In the genomic region with DNA sequence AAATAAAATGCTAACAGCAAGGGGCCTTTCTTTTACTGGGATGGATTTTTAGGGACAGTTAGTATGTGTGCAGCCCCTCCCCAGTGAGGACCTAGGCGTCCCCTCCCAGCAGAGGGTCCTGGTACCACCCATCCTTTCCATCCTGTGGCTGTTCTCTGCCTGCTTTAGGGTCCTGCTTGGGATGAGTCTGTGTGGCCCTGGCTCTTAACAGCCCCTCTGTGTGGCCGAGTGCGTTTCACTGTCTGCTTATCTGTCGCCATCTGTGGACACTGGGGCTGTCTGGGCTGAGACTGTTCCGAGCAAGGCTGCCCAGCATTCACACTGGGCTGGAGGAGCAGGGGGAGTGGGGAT, we compare ENCODE assay signal across 16 cellular contexts. TPM values are rescaled to one million over a fixed set of nuclear protein-coding genes. Genes with fewer than 3 reads are reported as not detected.
DNase-seq lines count a peak whose midpoint lies in the region; ATAC-seq and TF ChIP-seq lines count a peak whose summit lies in the region.
"Had no signal": no experiment of that assay in that cellular context is flagged by ENCODE, and none has a peak within 500 bp of the region (broad histone marks: within the 10 kb centered on the region; RNA-seq: fewer than 3 reads in every experiment).

No MANE protein-coding gene starts in this region.

- no peak overlapping the region for H2AFZ ChIP-seq in H9 (ENCODE audit: low read length)

- no peak overlapping the region for H3K4me2 ChIP-seq in H9 (ENCODE audit: insufficient read depth, insufficient read length, low read length)

- no peak overlapping the region for H2BK15ac ChIP-seq in H9 (ENCODE audit: low read depth, low read length)

- DNase-seq in H9 (no peak), right atrium auricular region (ENCODE audit: low spot score) (no peak), progenitor cell of endocrine pancreas (ENCODE audit: low spot score, unreplicated experiment) (no peak), DMS153 treated with DMSO at 0.1 percent for 48 hours (lab: John Stamatoyannopoulos, UW; ENCODE audit: unreplicated experiment) (no peak), chondrocyte (ENCODE audit: low spot score) (no peak)
- no peak for DNase-seq in activated CD4-positive, CD25-positive, alpha-beta regulatory T cell treated with anti-CD3 and anti-CD28 coated beads, Interleukin-2, amount 50 U/mL, for 72 hours
- DNase-seq: HFFc6, mesenchymal stem cell, NCI-H1694, T1000 had no signal

- H3K9me3 ChIP-seq in H9 (ENCODE audit: control insufficient read depth, low read depth, low read length) = no peaks in the 10 kb centered on the region
- H3K9me3 ChIP-seq in right atrium auricular region = no peaks in the 10 kb centered on the region
- H3K9me3 ChIP-seq: testis had no signal

- H2BK5ac ChIP-seq in H9 (ENCODE audit: insufficient read length, low read length) = no peak overlapping the region

- no peak for TF ChIP-seq CTCF in H9 (conservative IDR thresholded peaks at IDR 0.05)
- TF ChIP-seq CTCF in right atrium auricular region (IDR thresholded peaks at IDR 0.05) = no peak
- no peak for TF ChIP-seq CTCF in progenitor cell of endocrine pancreas (IDR thresholded peaks at IDR 0.05; ENCODE audit: unreplicated experiment)
- TF ChIP-seq CTCF in chondrocyte (IDR thresholded peaks at IDR 0.05) = no peak

- H3K27me3 ChIP-seq in H9 (ENCODE audit: insufficient read depth, low read length) (no peaks in the 10 kb centered on the region), right atrium auricular region (no peaks in the 10 kb centered on the region)
- H3K27me3 ChIP-seq: testis had no signal

- no peaks in the 10 kb centered on the region for H3K79me1 ChIP-seq in H9 (ENCODE audit: insufficient read depth, low read depth, low read length, poor library complexity, severe bottlenecking)

- no peak overlapping the region for H4K8ac ChIP-seq in H9 (replicated peaks; ENCODE audit: insufficient read length, low read depth, low read length)

- no peak overlapping the region for H3K18ac ChIP-seq in H9 (ENCODE audit: insufficient read length, low read depth, low read length)

- peaks cover 7 to 21% of the 10 kb centered on the region in 2 experiments for H3K4me1 Mint-ChIP-seq in H9
- peaks cover 72% of the 10 kb centered on the region for H3K4me1 Mint-ChIP-seq in progenitor cell of endocrine pancreas (ENCODE audit: low read depth)
- H3K4me1 Mint-ChIP-seq in chondrocyte (ENCODE audit: low read depth) = peaks cover 31% of the 10 kb centered on the region
- H3K4me1 Mint-ChIP-seq: B cell had no signal

- H3K23ac ChIP-seq in H9 (ENCODE audit: insufficient read length, low read depth, low read length) = no peak overlapping the region

- peak; percentile 19; the same call in 2 of the 3 replicates for ATAC-seq in SK-N-SH treated with all-trans-retinoic acid at 6 μM for 48 hours
- no peak for ATAC-seq in HG02885 (IDR thresholded peaks at IDR 0.05; ENCODE audit: poor library complexity, unreplicated experiment)
- ATAC-seq: GM12878 had no signal

- no peaks in the 10 kb centered on the region for H3K23me2 ChIP-seq in H9 (ENCODE audit: insufficient read length, low read depth, low read length, poor library complexity, severe bottlenecking)

- no peak overlapping the region for H3K9ac ChIP-seq in H9 (ENCODE audit: extremely low read depth, insufficient read length, low read length)

- no peak overlapping the region for H2BK120ac ChIP-seq in H9 (ENCODE audit: low read depth, low read length, poor library complexity, severe bottlenecking)

- H3K27me3 Mint-ChIP-seq in H9 (ENCODE audit: low read depth) (no peaks in the 10 kb centered on the region), progenitor cell of endocrine pancreas (no peaks in the 10 kb centered on the region), chondrocyte (ENCODE audit: low read depth) (peaks cover 7% of the 10 kb centered on the region)
- H3K27me3 Mint-ChIP-seq: B cell had no signal

- no peak overlapping the region for H4K91ac ChIP-seq in H9 (ENCODE audit: insufficient read length, low read depth, low read length)

- H3K56ac ChIP-seq in H9 (ENCODE audit: insufficient read length, low read depth, low read length) = no peak overlapping the region

- H3K36me3 Mint-ChIP-seq in H9 (ENCODE audit: insufficient read depth in 1 of 3, low read depth in 3 of 3) (peaks cover 0 to 5% (median 0%) of the 10 kb centered on the region in 3 experiments; a peak in 2 of 7 replicates), progenitor cell of endocrine pancreas (ENCODE audit: insufficient read depth) (peaks cover 7% of the 10 kb centered on the region), chondrocyte (ENCODE audit: low read depth) (no peaks in the 10 kb centered on the region)

- no peaks in the 10 kb centered on the region for H3K36me3 ChIP-seq in right atrium auricular region

- no peak overlapping the region for H2AK5ac ChIP-seq in H9 (ENCODE audit: insufficient read length, low read length)

- no CpG with 5 or more reads among the region's 5 CpGs for WGBS in H9 (ENCODE audit: extremely low coverage, insufficient read length, low lambda C conversion rate)

- H3K4me3 Mint-ChIP-seq in H9 (no peak overlapping the region), progenitor cell of endocrine pancreas (ENCODE audit: low read depth) (peak overlapping the region; percentile 24), chondrocyte (ENCODE audit: unreplicated experiment) (no peak overlapping the region)
- H3K4me3 Mint-ChIP-seq: activated T-helper 1 cell treated with anti-CD3 and anti-CD28 coated beads, Interleukin-12 subunit alpha, Interleukin-12 subunit beta, Interleukin-2, Interleukin-4 antibody, amounts not matched to agents 30 ng/mL and 10 ng/mL and 1 ng/mL, durations not matched to agents 14 hours and 24 hours and 36 hours; B cell; HFFc6 had no signal

- H2BK12ac ChIP-seq in H9 (ENCODE audit: insufficient read length, low read depth, low read length) = no peak overlapping the region

- no peak overlapping the region for H2BK20ac ChIP-seq in H9 (ENCODE audit: low read depth, low read length, poor library complexity, severe bottlenecking)

- no peak overlapping the region for H3K27ac ChIP-seq in H9 (ENCODE audit: insufficient read length, low read depth, low read length)
- H3K27ac ChIP-seq in right atrium auricular region = peak overlapping the region; percentile 78 to 93
- H3K27ac ChIP-seq: testis had no signal

- H3K4me1 ChIP-seq in H9 (ENCODE audit: insufficient read depth, low read length) (no peaks in the 10 kb centered on the region), right atrium auricular region (peaks cover 0 to 94% of the 10 kb centered on the region in 2 donors)

- peaks cover 6% of the 10 kb centered on the region for H4K20me1 ChIP-seq in H9 (ENCODE audit: control insufficient read depth, insufficient read depth, insufficient read length)

- no peak overlapping the region for H3K4me3 ChIP-seq in right atrium auricular region
- H3K4me3 ChIP-seq: GM12878, testis had no signal

- no peak overlapping the region for H4K5ac ChIP-seq in H9 (ENCODE audit: insufficient read length, low read depth, low read length)

- no peak overlapping the region for H3K4ac ChIP-seq in H9 (ENCODE audit: low read depth, low read length)

- H3K27ac Mint-ChIP-seq in H9 (peak overlapping the region in 1 of 3 experiments; percentile 44; a peak in 2 of 7 replicates), progenitor cell of endocrine pancreas (peak overlapping the region; percentile 95), chondrocyte (ENCODE audit: unreplicated experiment) (no peak overlapping the region)
- H3K27ac Mint-ChIP-seq: activated T-helper 1 cell treated with anti-CD3 and anti-CD28 coated beads, Interleukin-12 subunit alpha, Interleukin-12 subunit beta, Interleukin-2, Interleukin-4 antibody, amounts not matched to agents 30 ng/mL and 10 ng/mL and 1 ng/mL, durations not matched to agents 14 hours and 24 hours and 36 hours; B cell; HFFc6 had no signal

- H3K79me2 ChIP-seq in H9 (ENCODE audit: insufficient read depth, low read length) = no peaks in the 10 kb centered on the region; the same call in 1 of the 2 replicates

- no peaks in the 10 kb centered on the region for H3K9me3 Mint-ChIP-seq in H9
- no peaks in the 10 kb centered on the region for H3K9me3 Mint-ChIP-seq in progenitor cell of endocrine pancreas (ENCODE audit: low read depth)
- H3K9me3 Mint-ChIP-seq in chondrocyte (ENCODE audit: low read depth) = no peaks in the 10 kb centered on the region
- H3K9me3 Mint-ChIP-seq: activated T-helper 1 cell treated with anti-CD3 and anti-CD28 coated beads, Interleukin-12 subunit alpha, Interleukin-12 subunit beta, Interleukin-2, Interleukin-4 antibody, amounts not matched to agents 30 ng/mL and 10 ng/mL and 1 ng/mL, durations not matched to agents 14 hours and 24 hours and 36 hours; HFFc6 had no signal

- peak overlapping the region; percentile 16; the same call in 1 of the 2 replicates for H3K14ac ChIP-seq in H9 (ENCODE audit: insufficient read depth, low read length)

- no peak overlapping the region for H3T11ph ChIP-seq in H9 (ENCODE audit: low read length)

TF ChIP-seq in SK-N-SH treated with all-trans-retinoic acid at 6 μM for 48 hours, 23 proteins besides CTCF, POLR2A, EP300 and RAD21 (continues in another document):
- TF ChIP-seq ZFP3 (CRISPR knock-in tag; IDR thresholded peaks at IDR 0.05) (no peak), BACH2 (CRISPR knock-in tag; IDR thresholded peaks at IDR 0.05; ENCODE audit: borderline replicate concordance) (no peak), ZNF8 (CRISPR knock-in tag; IDR thresholded peaks at IDR 0.05) (no peak), TSHZ2 (CRISPR knock-in tag; IDR thresholded peaks at IDR 0.05) (no peak)

RNA-seq across cellular contexts. Expression of gene WNK2, which starts 17.0 kb away (rescaled TPM):
- 69.4 and 70.5 TPM in 2 replicates for total RNA-seq in H9 (2021)
- total RNA-seq in right atrium auricular region = 100 to 1,000 TPM in 1 of 2 donors, 10 to 100 TPM in 1; 61.4 to 132 TPM
- 302 and 345 TPM in 2 replicates for total RNA-seq in progenitor cell of endocrine pancreas
- total RNA-seq in chondrocyte = 0.44 to 3.3 TPM (median 2.3 TPM) in 3 replicates
- total RNA-seq: B cell, HFFc6 had no signal

Comparison
In these comparisons a context has a peak if more than half of its experiments do, and no peak if none do; other contexts are left out.
1. RNA of gene WNK2, which starts 17.0 kb away (total RNA-seq): 302 to 345 TPM in progenitor cell of endocrine pancreas, 61.4 to 132 TPM in right atrium auricular region and 69.4 to 70.5 TPM in H9; 0.44 to 3.3 TPM in chondrocyte; every median in the first group is over 10 times any median in the second.